Comparison of ENCODE assay signal across 9 cellular contexts in genomic region chr20:21702553-21703467, GRCh38. TPM values are rescaled to one million over a fixed set of nuclear protein-coding genes. Genes with fewer than 3 reads are reported as not detected.
DNase-seq lines count a peak whose midpoint lies in the region; ATAC-seq, FAIRE-seq and TF ChIP-seq lines count a peak whose summit lies in the region.
"Had no signal": no experiment of that assay in that cellular context is flagged by ENCODE, and none has a peak within 500 bp of the region (broad histone marks: within the 10 kb centered on the region; RNA-seq: fewer than 3 reads in every experiment).

No MANE protein-coding gene starts in this region.

- peak; percentile 88 for ATAC-seq in GM12878
- peak; percentile 70 for ATAC-seq in left lobe of liver
- ATAC-seq in stimulated activated naive CD8-positive, alpha-beta T cell treated with anti-CD3 and anti-CD28 coated beads, Interleukin-15, Interleukin-2, amounts not matched to agents 100 U/mL and 50 U/mL, for 24 hours, result peak; percentile 48
- no peak for ATAC-seq in GM21723 (IDR thresholded peaks at IDR 0.05; ENCODE audit: unreplicated experiment)

- no peak for TF ChIP-seq EP300 in GM12878 (IDR thresholded peaks at IDR 0.05; ENCODE audit: borderline replicate concordance in 1 of 2, control insufficient read depth in 1 of 2, low read depth in 2 of 2, low read length in 2 of 2)

- H3K4me3 ChIP-seq in GM12878, result no peak overlapping the region

- peaks cover 10 to 18% of the 10 kb centered on the region in 2 experiments for H3K27me3 ChIP-seq in GM12878 (replicated peaks in 1 of 2; ENCODE audit: control insufficient read depth in 2 of 2, insufficient read depth in 2 of 2, low read length in 1 of 2)

- no peaks in the 10 kb centered on the region for H3K79me2 ChIP-seq in GM12878 (ENCODE audit: control insufficient read depth, insufficient read depth, low read length)

- RAD21 ChIA-PET in GM12878 (lab: Charles Lee; ENCODE audit: unreplicated experiment), result no interaction called here

- no peak overlapping the region for H3K4me2 ChIP-seq in GM12878 (ENCODE audit: control insufficient read depth, insufficient read depth)

- no peak overlapping the region for H3K27ac ChIP-seq in GM12878 (ENCODE audit: control insufficient read depth, insufficient read depth)

- H4K20me1 ChIP-seq in GM12878 (ENCODE audit: control insufficient read depth, insufficient read depth), result no peaks in the 10 kb centered on the region

- H3K36me3 ChIP-seq in GM12878 (ENCODE audit: control insufficient read depth in 2 of 2, insufficient read depth in 2 of 2, low read length in 1 of 2), result no peaks in the 10 kb centered on the region

- peak; percentile 33 to 52 (median 40); a peak in 5 of 6 replicates for TF ChIP-seq CTCF in GM12878 (IDR thresholded peaks at IDR 0.05 in 2 of 3, conservative IDR thresholded peaks at IDR 0.05 in 1 of 3; ENCODE audit: control insufficient read depth in 2 of 3, extremely low read depth in 1 of 3, insufficient read depth in 1 of 3, low read depth in 3 of 3, low read length in 3 of 3)

- intact Hi-C loops in GM12878 (cut with micrococcal nuclease; ENCODE audit: unreplicated experiment), result no loop called here

- H3K4me1 ChIP-seq in GM12878 (ENCODE audit: control insufficient read depth, insufficient read depth, low read length), result no peaks in the 10 kb centered on the region

- peak; percentile 14 for DNase-seq in DMS53 (lab: John Stamatoyannopoulos, UW)
- DNase-seq in DMS53 treated with DMSO at 0.1 percent for 48 hours (lab: John Stamatoyannopoulos, UW; ENCODE audit: unreplicated experiment), result no peak
- peak; percentile 19 for DNase-seq in NCI-H128 (lab: John Stamatoyannopoulos, UW; ENCODE audit: unreplicated experiment)
- no peak for DNase-seq in GM12878 (ENCODE audit: low read depth, low spot score)
- DNase-seq in left lobe of liver (ENCODE audit: low spot score), result no peak
- peak; percentile 67 for DNase-seq in stimulated activated naive CD8-positive, alpha-beta T cell treated with anti-CD3 and anti-CD28 coated beads, Interleukin-15, Interleukin-2, amounts not matched to agents 100 U/mL and 50 U/mL, for 24 hours
- DNase-seq in NCI-H187 (lab: John Stamatoyannopoulos, UW), result no peak

- H3K9ac ChIP-seq in GM12878 (ENCODE audit: control insufficient read depth, insufficient read depth, low read length), result no peak overlapping the region

- no peak overlapping the region for H2AFZ ChIP-seq in GM12878 (ENCODE audit: control insufficient read depth, low read depth, low read length)

- TF ChIP-seq POLR2A in GM12878 (IDR thresholded peaks at IDR 0.05; ENCODE audit: low read depth, low read length), result no peak

- CTCF ChIA-PET in GM12878 (lab: Yijun Ruan, JAX), result interaction anchor here (0.7 to 2.3 kb wide), 3 partner anchors 17 to 65 kb away, joined by 3 to 7 read pairs (median 6); no protein-coding TSS in a partner anchor

- H3K9me3 ChIP-seq in GM12878 (replicated peaks; ENCODE audit: control insufficient read depth, insufficient read depth, low read length), result no peaks in the 10 kb centered on the region; the same call in 2 of the 3 replicates

- no peak for TF ChIP-seq RAD21 in GM12878 (IDR thresholded peaks at IDR 0.05; ENCODE audit: insufficient read depth, low read depth, low read length)

- WGBS in GM12878 (ENCODE audit: insufficient coverage, insufficient replicate concordance, low lambda C conversion rate, missing lambda C conversion rate), result 26% methylated on average over 52 of the region's 54 CpGs

- POLR2A ChIA-PET in GM12878 (lab: Charles Lee), result no interaction called here

- in situ Hi-C loops in GM12878 (cut with MboI), result no loop called here

- SMC1A ChIA-PET in GM12878 (lab: Charles Lee; ENCODE audit: uncharacterized antibody, unreplicated experiment), result no interaction called here

- BruUV-seq in GM12878 (replicated peaks; lab: Mats Ljungman, UMichigan), result no TSS peak

- no peak for FAIRE-seq in GM12878 (lab: Jason Lieb, UNC)
- FAIRE-seq: A204.1 had no signal

TF ChIP-seq in GM12878, 131 proteins besides CTCF, POLR2A, EP300 and RAD21 (continues in another document):
- no peak for TF ChIP-seq MTA3 (IDR thresholded peaks at IDR 0.05; ENCODE audit: borderline replicate concordance, low read length)
- no peak for TF ChIP-seq ZNF24 (IDR thresholded peaks at IDR 0.05)
- TF ChIP-seq BCLAF1 (IDR thresholded peaks at IDR 0.05), result no peak
- TF ChIP-seq NR2C1 (IDR thresholded peaks at IDR 0.05), result no peak
- no peak for TF ChIP-seq MLLT1 (IDR thresholded peaks at IDR 0.05)

RNA-seq across cellular contexts. Expression of gene PAX1, which starts 2.7 kb away (rescaled TPM):
- not detected in 2 replicates for total RNA-seq in GM12878 (2013; cell fraction: nucleolus; rRNA removed)
- not detected in 2 replicates for total RNA-seq in GM12878 (2014; rRNA removed)
- total RNA-seq in GM12878 (2014; rRNA removed; fragmentation: Illumina TruSeq; extraction: Trizol), result not detected in 2 replicates
- total RNA-seq in GM12878 (2021), result not detected in 2 replicates
- polyA plus RNA-seq in GM12878 (2011; ENCODE audit: low read depth), result not detected
- polyA plus RNA-seq in GM12878 (2011; rRNA removed), result not detected in 2 replicates
- polyA plus RNA-seq in GM12878 (2011; cell fraction: cytosol; rRNA removed), result not detected in 2 replicates
- polyA plus RNA-seq in GM12878 (2011; cell fraction: nucleus; rRNA removed), result not detected in 2 replicates
- polyA plus RNA-seq in GM12878 (2012), result not detected in 2 replicates
- not detected in 2 replicates for polyA plus RNA-seq in GM12878 (2014; fragmentation: Illumina TruSeq; extraction: Trizol)
- polyA plus RNA-seq in GM12878 (2014; fragmentation: Nextera tagmentation; extraction: Ambion mirVana), result not detected
- polyA plus RNA-seq in GM12878 (2014; rRNA removed), result not detected in 2 replicates
- polyA plus RNA-seq in GM12878 (2016; fragmentation: Nextera tagmentation; extraction: Ambion mirVana), result not detected
- not detected in 2 replicates for polyA minus RNA-seq in GM12878 (2011; rRNA and poly(A)+ RNA removed)
- not detected in 2 replicates for polyA minus RNA-seq in GM12878 (2011; cell fraction: cytosol; rRNA and poly(A)+ RNA removed)
- polyA minus RNA-seq in GM12878 (2011; cell fraction: nucleus; rRNA and poly(A)+ RNA removed), result not detected in 2 replicates
- total RNA-seq in left lobe of liver, result not detected

Comparison
In these comparisons a context has a peak if more than half of its experiments do, and no peak if none do; other contexts are left out.
1. DNase-seq: peak in DMS53 (single experiment), NCI-H128 (single experiment) and stimulated activated naive CD8-positive, alpha-beta T cell treated with anti-CD3 and anti-CD28 coated beads, Interleukin-15, Interleukin-2, amounts not matched to agents 100 U/mL and 50 U/mL, for 24 hours (single experiment); none in DMS53 treated with DMSO at 0.1 percent for 48 hours (single experiment), GM12878 (single experiment), left lobe of liver (single experiment) and NCI-H187 (0 of 2).